ENCODE assay signal across 21 cellular contexts in the genomic region with DNA sequence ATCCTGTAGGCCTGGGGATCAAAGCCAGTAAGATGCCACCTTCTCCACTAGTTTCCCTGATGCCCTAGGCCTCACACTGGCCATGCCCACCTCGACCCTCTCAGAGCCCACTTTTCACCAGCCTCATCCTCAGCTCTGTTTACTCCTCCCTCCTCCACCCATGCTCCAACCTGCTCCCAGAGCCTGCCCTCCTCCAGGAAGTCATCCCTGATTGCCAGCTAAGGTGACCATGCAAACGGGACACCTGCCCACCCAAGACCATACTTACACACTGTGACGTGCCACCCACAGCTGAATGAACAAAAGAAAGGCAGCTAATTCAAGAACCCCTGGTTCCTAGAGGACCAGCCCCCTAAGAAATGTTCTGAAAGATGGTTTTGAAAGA. TPM values are rescaled to one million over a fixed set of nuclear protein-coding genes. Genes with fewer than 3 reads are reported as not detected.
DNase-seq lines count a peak whose midpoint lies in the region; ATAC-seq and TF ChIP-seq lines count a peak whose summit lies in the region.
"Had no signal": no experiment of that assay in that cellular context is flagged by ENCODE, and none has a peak within 500 bp of the region (broad histone marks: within the 10 kb centered on the region; RNA-seq: fewer than 3 reads in every experiment).

No MANE protein-coding gene starts in this region.

- no peak for TF ChIP-seq CTCF in CD4-positive, alpha-beta T cell (IDR thresholded peaks at IDR 0.05)
- TF ChIP-seq CTCF in osteoblast (IDR thresholded peaks at IDR 0.05; ENCODE audit: extremely low read depth, low read depth, low read length): no peak

- CTCF ChIA-PET in CD4-positive, alpha-beta T cell (lab: Charles Lee): no interaction called here

- H3K4me3 ChIP-seq in CD4-positive, CD25-positive, alpha-beta regulatory T cell (ENCODE audit: low read depth, low read length): no peak overlapping the region
- no peak overlapping the region for H3K4me3 ChIP-seq in osteoblast (ENCODE audit: insufficient read depth, low read length)

- peaks cover 8% of the 10 kb centered on the region for H4K20me1 ChIP-seq in osteoblast (ENCODE audit: insufficient read depth, low read length)

- H3K36me3 ChIP-seq in CD4-positive, CD25-positive, alpha-beta regulatory T cell (ENCODE audit: control insufficient read depth, insufficient read depth, low read length): peaks cover 43% of the 10 kb centered on the region
- H3K36me3 ChIP-seq in osteoblast (ENCODE audit: insufficient read depth, low read length): peaks cover 13% of the 10 kb centered on the region

- intact Hi-C loops in CD4-positive, alpha-beta T cell (cut with DNase I, micrococcal nuclease): no loop called here

- no peak overlapping the region for H2AFZ ChIP-seq in osteoblast (ENCODE audit: low read length)

- H3K27me3 ChIP-seq in CD4-positive, CD25-positive, alpha-beta regulatory T cell (ENCODE audit: control insufficient read depth, insufficient read depth, low read length): no peaks in the 10 kb centered on the region
- H3K27me3 ChIP-seq in CD4-positive, alpha-beta T cell (ENCODE audit: control insufficient read depth, insufficient read depth, low read length): no peaks in the 10 kb centered on the region
- no peaks in the 10 kb centered on the region for H3K27me3 ChIP-seq in osteoblast (ENCODE audit: insufficient read depth, low read length)

- H3K4me2 ChIP-seq in osteoblast (ENCODE audit: insufficient read depth, low read length): no peak overlapping the region
- H3K4me2 ChIP-seq: KMS-11 had no signal

- no peaks in the 10 kb centered on the region for H3K27me3 Mint-ChIP-seq in CD4-positive, CD25-positive, alpha-beta regulatory T cell
- no peaks in the 10 kb centered on the region for H3K27me3 Mint-ChIP-seq in CD4-positive, alpha-beta T cell
- no peaks in the 10 kb centered on the region for H3K27me3 Mint-ChIP-seq in effector memory CD8-positive, alpha-beta T cell

- ATAC-seq in CD4-positive, CD25-positive, alpha-beta regulatory T cell (ENCODE audit: low read depth in 2 of 2): no peak
- ATAC-seq in CD4-positive, alpha-beta T cell (ENCODE audit: poor library complexity): no peak
- ATAC-seq in effector memory CD8-positive, alpha-beta T cell (replicated peaks): no peak
- no peak for ATAC-seq in HG02798 (IDR thresholded peaks at IDR 0.05; ENCODE audit: poor library complexity, unreplicated experiment)
- ATAC-seq: Panc1 had no signal

- POLR2A ChIA-PET in CD4-positive, alpha-beta T cell (lab: Charles Lee): interaction anchor here (0.5 kb wide), 1 partner anchor 20 kb away, joined by 3 read pairs; no protein-coding TSS in a partner anchor

- peaks cover 16% of the 10 kb centered on the region for H3K79me2 ChIP-seq in osteoblast (ENCODE audit: insufficient read depth, low read length)

- no peak overlapping the region for H3K27ac ChIP-seq in CD4-positive, CD25-positive, alpha-beta regulatory T cell (ENCODE audit: insufficient read depth, low read length, poor library complexity, severe bottlenecking)
- no peak overlapping the region for H3K27ac ChIP-seq in CD4-positive, alpha-beta T cell (ENCODE audit: low read depth, low read length)
- H3K27ac ChIP-seq in osteoblast (ENCODE audit: low read depth, low read length): no peak overlapping the region
- H3K27ac ChIP-seq: KMS-11 had no signal

- H3K4me1 Mint-ChIP-seq in CD4-positive, CD25-positive, alpha-beta regulatory T cell: peaks cover 0 to 49% (median 11%) of the 10 kb centered on the region in 4 donors
- H3K4me1 Mint-ChIP-seq in CD4-positive, alpha-beta T cell (ENCODE audit: low read depth): peaks cover 35% of the 10 kb centered on the region
- H3K4me1 Mint-ChIP-seq in effector memory CD8-positive, alpha-beta T cell (ENCODE audit: low read depth in 2 of 2): peaks cover 29 to 46% of the 10 kb centered on the region in 2 donors

- no peak for DNase-seq in CD4-positive, CD25-positive, alpha-beta regulatory T cell
- no peak for DNase-seq in CD4-positive, alpha-beta T cell
- no peak for DNase-seq in effector memory CD8-positive, alpha-beta T cell
- DNase-seq in osteoblast (ENCODE audit: insufficient read length, low spot score, missing footprints) (peak; percentile 26), amniotic stem cell (lab: John Stamatoyannopoulos, UW) (no peak)
- no peak for DNase-seq in stimulated activated naive CD4-positive, alpha-beta T cell treated with Interleukin-2 at 50 U/mL for 16 hours (lab: John Stamatoyannopoulos, UW)
- DNase-seq: ACHN, C1 segment of cervical spinal cord, COR-L47, DMS153, GDM1, MV-4-11, NCI-H2171, NCI-H446 treated with DMSO at 0.1 percent for 48 hours, NCI-H69 had no signal

- H3K4me1 ChIP-seq in CD4-positive, CD25-positive, alpha-beta regulatory T cell (ENCODE audit: control insufficient read depth, insufficient read depth, low read length, poor library complexity, severe bottlenecking): peaks cover 27% of the 10 kb centered on the region
- H3K4me1 ChIP-seq in osteoblast (ENCODE audit: insufficient read depth, low read length): peaks cover 6% of the 10 kb centered on the region

- H3K27ac Mint-ChIP-seq in CD4-positive, CD25-positive, alpha-beta regulatory T cell: peak overlapping the region in 2 of 3 donors; percentile 32 to 94
- H3K27ac Mint-ChIP-seq in CD4-positive, alpha-beta T cell: peak overlapping the region; percentile 89
- peak overlapping the region; percentile 5 to 90 for H3K27ac Mint-ChIP-seq in effector memory CD8-positive, alpha-beta T cell

- peaks cover 45% of the 10 kb centered on the region for H3K36me3 Mint-ChIP-seq in CD4-positive, CD25-positive, alpha-beta regulatory T cell
- H3K36me3 Mint-ChIP-seq in CD4-positive, alpha-beta T cell (ENCODE audit: low read depth): peaks cover 57% of the 10 kb centered on the region
- H3K36me3 Mint-ChIP-seq in effector memory CD8-positive, alpha-beta T cell (ENCODE audit: insufficient read depth): peaks cover 21% of the 10 kb centered on the region

- H3K9me3 ChIP-seq in CD4-positive, CD25-positive, alpha-beta regulatory T cell (ENCODE audit: control insufficient read depth in 2 of 2, low read length in 2 of 2): peaks cover 0 to 10% of the 10 kb centered on the region in 2 experiments
- peaks cover 7% of the 10 kb centered on the region for H3K9me3 ChIP-seq in CD4-positive, alpha-beta T cell (ENCODE audit: control insufficient read depth, low read length)
- H3K9me3 ChIP-seq in osteoblast (ENCODE audit: low read depth, low read length): peaks cover 3% of the 10 kb centered on the region

- H3K4me3 Mint-ChIP-seq in CD4-positive, CD25-positive, alpha-beta regulatory T cell: peak overlapping the region in 1 of 4 donors; percentile 33
- H3K4me3 Mint-ChIP-seq in CD4-positive, alpha-beta T cell: peak overlapping the region; percentile 62
- H3K4me3 Mint-ChIP-seq in effector memory CD8-positive, alpha-beta T cell: no peak overlapping the region

- H3K9me3 Mint-ChIP-seq in CD4-positive, CD25-positive, alpha-beta regulatory T cell: peaks cover 0 to 11% (median 0%) of the 10 kb centered on the region in 7 donors
- no peaks in the 10 kb centered on the region for H3K9me3 Mint-ChIP-seq in CD4-positive, alpha-beta T cell
- no peaks in the 10 kb centered on the region for H3K9me3 Mint-ChIP-seq in effector memory CD8-positive, alpha-beta T cell

RNA-seq across cellular contexts. Expression of gene PLCD1, which starts 9.1 kb away (rescaled TPM):
- total RNA-seq in CD4-positive, CD25-positive, alpha-beta regulatory T cell: 47.5 TPM
- 10 to 100 TPM; 26.2 to 32.5 (median 28.6) TPM for polyA plus RNA-seq in CD4-positive, CD25-positive, alpha-beta regulatory T cell
- total RNA-seq in CD4-positive, alpha-beta T cell: 10 to 100 TPM; 67.0 to 69.8 TPM
- total RNA-seq in osteoblast: 23.2 and 23.6 TPM in 2 replicates

RNA-seq across cellular contexts. Expression of gene DLEC1, which starts 18.7 kb away (rescaled TPM):
- total RNA-seq in CD4-positive, CD25-positive, alpha-beta regulatory T cell: 4.9 TPM
- polyA plus RNA-seq in CD4-positive, CD25-positive, alpha-beta regulatory T cell: under 1 TPM; 0.09 to 0.65 (median 0.50) TPM
- total RNA-seq in CD4-positive, alpha-beta T cell: 1 to 10 TPM; 4.4 to 5.1 TPM
- total RNA-seq in osteoblast: under 0.01 and 0.29 TPM in 2 replicates
- total RNA-seq: Daoy, SK-MEL-5 had no signal

RNA-seq across cellular contexts. Expression of gene VILL, which starts 29.7 kb away (rescaled TPM):
- total RNA-seq in CD4-positive, CD25-positive, alpha-beta regulatory T cell: 24.0 TPM
- 10 to 100 TPM in 3 of 4 donors, 1 to 10 TPM in 1; 9.0 to 15.5 (median 12.4) TPM for polyA plus RNA-seq in CD4-positive, CD25-positive, alpha-beta regulatory T cell
- 10 to 100 TPM; 23.2 to 24.4 TPM for total RNA-seq in CD4-positive, alpha-beta T cell
- 6.8 and 7.6 TPM in 2 replicates for total RNA-seq in osteoblast
- total RNA-seq: H4 had no signal
